2 cellular contexts compared by ENCODE assay signal in genomic region chr18:23458830-23459529, GRCh38.
TF ChIP-seq lines count a peak whose summit lies in the region.

No MANE protein-coding gene starts in this region.

TF ChIP-seq in endothelial cell of umbilical vein, 7 proteins besides CTCF, POLR2A, EP300 and RAD21:
- TF ChIP-seq, protein P1, sequence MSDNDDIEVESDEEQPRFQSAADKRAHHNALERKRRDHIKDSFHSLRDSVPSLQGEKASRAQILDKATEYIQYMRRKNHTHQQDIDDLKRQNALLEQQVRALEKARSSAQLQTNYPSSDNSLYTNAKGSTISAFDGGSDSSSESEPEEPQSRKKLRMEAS (IDR thresholded peaks at IDR 0.05; ENCODE audit: insufficient read depth, insufficient read length): no peak
- TF ChIP-seq EZH2 (IDR thresholded peaks at IDR 0.05; ENCODE audit: borderline replicate concordance, low read depth, low read length, severe bottlenecking) (no peak), GATA2 (IDR thresholded peaks at IDR 0.05; ENCODE audit: insufficient read depth, insufficient read length, low read depth, low read length) (no peak), POLR2AphosphoS5 (IDR thresholded peaks at IDR 0.05; ENCODE audit: insufficient read depth, low read depth, low read length) (no peak), MYC (IDR thresholded peaks at IDR 0.05; ENCODE audit: low read depth, low read length) (no peak), FOS (IDR thresholded peaks at IDR 0.05; ENCODE audit: borderline replicate concordance, insufficient read depth, low read length) (no peak), JUN (IDR thresholded peaks at IDR 0.05; ENCODE audit: borderline replicate concordance, insufficient read depth, insufficient read length, low read depth) (no peak)

TF ChIP-seq in GM23338, 12 proteins besides CTCF, POLR2A, EP300 and RAD21 (continued from another document):
- TF ChIP-seq, protein P2, sequence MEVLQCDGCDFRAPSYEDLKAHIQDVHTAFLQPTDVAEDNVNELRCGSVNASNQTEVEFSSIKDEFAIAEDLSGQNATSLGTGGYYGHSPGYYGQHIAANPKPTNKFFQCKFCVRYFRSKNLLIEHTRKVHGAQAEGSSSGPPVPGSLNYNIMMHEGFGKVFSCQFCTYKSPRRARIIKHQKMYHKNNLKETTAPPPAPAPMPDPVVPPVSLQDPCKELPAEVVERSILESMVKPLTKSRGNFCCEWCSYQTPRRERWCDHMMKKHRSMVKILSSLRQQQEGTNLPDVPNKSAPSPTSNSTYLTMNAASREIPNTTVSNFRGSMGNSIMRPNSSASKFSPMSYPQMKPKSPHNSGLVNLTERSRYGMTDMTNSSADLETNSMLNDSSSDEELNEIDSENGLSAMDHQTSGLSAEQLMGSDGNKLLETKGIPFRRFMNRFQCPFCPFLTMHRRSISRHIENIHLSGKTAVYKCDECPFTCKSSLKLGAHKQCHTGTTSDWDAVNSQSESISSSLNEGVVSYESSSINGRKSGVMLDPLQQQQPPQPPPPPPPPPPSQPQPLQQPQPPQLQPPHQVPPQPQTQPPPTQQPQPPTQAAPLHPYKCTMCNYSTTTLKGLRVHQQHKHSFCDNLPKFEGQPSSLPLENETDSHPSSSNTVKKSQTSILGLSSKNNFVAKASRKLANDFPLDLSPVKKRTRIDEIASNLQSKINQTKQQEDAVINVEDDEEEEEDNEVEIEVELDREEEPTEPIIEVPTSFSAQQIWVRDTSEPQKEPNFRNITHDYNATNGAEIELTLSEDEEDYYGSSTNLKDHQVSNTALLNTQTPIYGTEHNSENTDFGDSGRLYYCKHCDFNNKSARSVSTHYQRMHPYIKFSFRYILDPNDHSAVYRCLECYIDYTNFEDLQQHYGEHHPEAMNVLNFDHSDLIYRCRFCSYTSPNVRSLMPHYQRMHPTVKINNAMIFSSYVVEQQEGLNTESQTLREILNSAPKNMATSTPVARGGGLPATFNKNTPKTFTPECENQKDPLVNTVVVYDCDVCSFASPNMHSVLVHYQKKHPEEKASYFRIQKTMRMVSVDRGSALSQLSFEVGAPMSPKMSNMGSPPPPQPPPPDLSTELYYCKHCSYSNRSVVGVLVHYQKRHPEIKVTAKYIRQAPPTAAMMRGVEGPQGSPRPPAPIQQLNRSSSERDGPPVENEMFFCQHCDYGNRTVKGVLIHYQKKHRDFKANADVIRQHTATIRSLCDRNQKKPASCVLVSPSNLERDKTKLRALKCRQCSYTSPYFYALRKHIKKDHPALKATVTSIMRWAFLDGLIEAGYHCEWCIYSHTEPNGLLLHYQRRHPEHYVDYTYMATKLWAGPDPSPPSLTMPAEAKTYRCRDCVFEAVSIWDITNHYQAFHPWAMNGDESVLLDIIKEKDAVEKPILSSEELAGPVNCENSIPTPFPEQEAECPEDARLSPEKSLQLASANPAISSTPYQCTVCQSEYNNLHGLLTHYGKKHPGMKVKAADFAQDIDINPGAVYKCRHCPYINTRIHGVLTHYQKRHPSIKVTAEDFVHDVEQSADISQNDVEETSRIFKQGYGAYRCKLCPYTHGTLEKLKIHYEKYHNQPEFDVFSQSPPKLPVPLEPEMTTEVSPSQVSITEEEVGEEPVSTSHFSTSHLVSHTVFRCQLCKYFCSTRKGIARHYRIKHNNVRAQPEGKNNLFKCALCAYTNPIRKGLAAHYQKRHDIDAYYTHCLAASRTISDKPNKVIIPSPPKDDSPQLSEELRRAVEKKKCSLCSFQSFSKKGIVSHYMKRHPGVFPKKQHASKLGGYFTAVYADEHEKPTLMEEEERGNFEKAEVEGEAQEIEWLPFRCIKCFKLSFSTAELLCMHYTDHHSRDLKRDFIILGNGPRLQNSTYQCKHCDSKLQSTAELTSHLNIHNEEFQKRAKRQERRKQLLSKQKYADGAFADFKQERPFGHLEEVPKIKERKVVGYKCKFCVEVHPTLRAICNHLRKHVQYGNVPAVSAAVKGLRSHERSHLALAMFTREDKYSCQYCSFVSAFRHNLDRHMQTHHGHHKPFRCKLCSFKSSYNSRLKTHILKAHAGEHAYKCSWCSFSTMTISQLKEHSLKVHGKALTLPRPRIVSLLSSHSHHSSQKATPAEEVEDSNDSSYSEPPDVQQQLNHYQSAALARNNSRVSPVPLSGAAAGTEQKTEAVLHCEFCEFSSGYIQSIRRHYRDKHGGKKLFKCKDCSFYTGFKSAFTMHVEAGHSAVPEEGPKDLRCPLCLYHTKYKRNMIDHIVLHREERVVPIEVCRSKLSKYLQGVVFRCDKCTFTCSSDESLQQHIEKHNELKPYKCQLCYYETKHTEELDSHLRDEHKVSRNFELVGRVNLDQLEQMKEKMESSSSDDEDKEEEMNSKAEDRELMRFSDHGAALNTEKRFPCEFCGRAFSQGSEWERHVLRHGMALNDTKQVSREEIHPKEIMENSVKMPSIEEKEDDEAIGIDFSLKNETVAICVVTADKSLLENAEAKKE (CRISPR knock-in tag; IDR thresholded peaks at IDR 0.05): no peak
- TF ChIP-seq POLR2AphosphoS5 (IDR thresholded peaks at IDR 0.05; ENCODE audit: low read depth) (no peak), EZH2 (IDR thresholded peaks at IDR 0.05; ENCODE audit: low read depth, unreplicated experiment) (no peak), NANOG (IDR thresholded peaks at IDR 0.05; ENCODE audit: borderline replicate concordance) (no peak), ZNF331 (CRISPR knock-in tag; IDR thresholded peaks at IDR 0.05; ENCODE audit: low read depth) (no peak), REST (IDR thresholded peaks at IDR 0.05; ENCODE audit: unreplicated experiment) (no peak), CREB1 (CRISPR knock-in tag; IDR thresholded peaks at IDR 0.05; ENCODE audit: low read depth) (no peak), ETS1 (IDR thresholded peaks at IDR 0.05) (no peak), JUNB (IDR thresholded peaks at IDR 0.05; ENCODE audit: unreplicated experiment) (no peak), ZNF114 (CRISPR knock-in tag; IDR thresholded peaks at IDR 0.05) (no peak)
TF ChIP-seq in GM23338: peak in this region for 0.
